In the genomic region with DNA sequence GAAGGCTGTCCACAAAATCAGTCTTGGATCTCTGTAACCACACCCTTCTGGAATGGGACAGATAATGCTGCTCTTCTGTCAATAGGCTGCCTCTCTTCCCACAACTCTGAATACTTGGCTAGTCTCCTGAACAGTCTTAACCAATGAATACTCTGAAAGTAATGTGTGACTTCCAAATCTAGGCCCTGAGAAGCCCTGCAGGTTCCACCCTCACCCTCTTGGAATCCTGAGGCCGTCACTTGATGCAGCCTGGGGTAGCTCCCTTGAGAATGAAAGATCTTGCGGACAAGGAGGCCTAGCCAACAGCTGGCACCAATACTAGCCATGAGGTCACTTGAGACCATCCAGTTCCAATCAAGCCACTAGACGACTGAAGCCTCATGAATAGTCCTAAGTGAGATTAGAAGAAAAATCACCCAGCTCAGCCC, we compare ENCODE assay signal across 17 cellular contexts.
A peak's percentile ranks its signal among the peaks of the same experiment; 100 is the strongest.
DNase-seq lines count a peak whose midpoint lies in the region; ATAC-seq and TF ChIP-seq lines count a peak whose summit lies in the region.
"Had no signal": no experiment of that assay in that cellular context is flagged by ENCODE, and none has a peak within 500 bp of the region (broad histone marks: within the 10 kb centered on the region; RNA-seq: fewer than 3 reads in every experiment).

No MANE protein-coding gene starts in this region.

- H2BK15ac ChIP-seq in H9 (ENCODE audit: low read depth, low read length) = no peak overlapping the region

- H2BK5ac ChIP-seq in H9 (ENCODE audit: insufficient read length, low read length) = no peak overlapping the region

- no peaks in the 10 kb centered on the region for H3K27me3 Mint-ChIP-seq in H9 (ENCODE audit: low read depth)
- no peaks in the 10 kb centered on the region for H3K27me3 Mint-ChIP-seq in stimulated activated memory B cell treated with anti-CD40 and anti-IgM and Interleukin-4, amounts not matched to agents 10 μg/mL and 1 μg/mL and 100 μg/mL, for 72 hours
- H3K27me3 Mint-ChIP-seq: CD4-positive, alpha-beta memory T cell had no signal

- H3K79me2 ChIP-seq in H9 (ENCODE audit: insufficient read depth, low read length) = no peaks in the 10 kb centered on the region

- H3K4me1 ChIP-seq in H9 (ENCODE audit: insufficient read depth, low read length) (no peaks in the 10 kb centered on the region), suprapubic skin (no peaks in the 10 kb centered on the region)

- in situ Hi-C loops in brain microvascular endothelial cell (cut with HindIII; ENCODE audit: low pct_ligation_motif_present, low sequenced_read_pairs) = no loop called here

- H4K91ac ChIP-seq in H9 (ENCODE audit: insufficient read length, low read depth, low read length) = no peak overlapping the region

- H3K36me3 Mint-ChIP-seq in H9 (ENCODE audit: insufficient read depth in 1 of 3, low read depth in 3 of 3) = no peaks in the 10 kb centered on the region; a peak in 4 of 7 replicates
- H3K36me3 Mint-ChIP-seq in stimulated activated memory B cell treated with anti-CD40 and anti-IgM and Interleukin-4, amounts not matched to agents 10 μg/mL and 1 μg/mL and 100 μg/mL, for 72 hours = peaks cover 18% of the 10 kb centered on the region

- H3K4me3 ChIP-seq in brain microvascular endothelial cell (ENCODE audit: low read depth, low read length) (no peak overlapping the region), suprapubic skin (no peak overlapping the region)

- no peak overlapping the region for H3K4ac ChIP-seq in H9 (ENCODE audit: low read depth, low read length)

- H3K9me3 ChIP-seq in H9 (ENCODE audit: control insufficient read depth, low read depth, low read length) (no peaks in the 10 kb centered on the region), suprapubic skin (no peaks in the 10 kb centered on the region)

- no peak overlapping the region for H3T11ph ChIP-seq in H9 (ENCODE audit: low read length)

- H4K5ac ChIP-seq in H9 (ENCODE audit: insufficient read length, low read depth, low read length) = no peak overlapping the region

- H3K23me2 ChIP-seq in H9 (ENCODE audit: insufficient read length, low read depth, low read length, poor library complexity, severe bottlenecking) = no peaks in the 10 kb centered on the region

- H3K9ac ChIP-seq in H9 (ENCODE audit: extremely low read depth, insufficient read length, low read length) = no peak overlapping the region

- no peak overlapping the region for H3K4me3 Mint-ChIP-seq in H9
- no peak overlapping the region for H3K4me3 Mint-ChIP-seq in stimulated activated memory B cell treated with anti-CD40 and anti-IgM and Interleukin-4, amounts not matched to agents 10 μg/mL and 1 μg/mL and 100 μg/mL, for 72 hours
- H3K4me3 Mint-ChIP-seq: CD4-positive, alpha-beta memory T cell; T-helper 2 cell treated with Interferon-gamma antibody and Interleukin-4, amounts not matched to agents 5 μg/mL and 100 μg/mL, for 36 hours had no signal

- H2AFZ ChIP-seq in H9 (ENCODE audit: low read length) = no peak overlapping the region

- no peak overlapping the region for H2BK120ac ChIP-seq in H9 (ENCODE audit: low read depth, low read length, poor library complexity, severe bottlenecking)

- no peak overlapping the region for H4K8ac ChIP-seq in H9 (replicated peaks; ENCODE audit: insufficient read length, low read depth, low read length)

- no peak overlapping the region for H2BK12ac ChIP-seq in H9 (ENCODE audit: insufficient read length, low read depth, low read length)

- H3K27me3 ChIP-seq in H9 (ENCODE audit: insufficient read depth, low read length) = no peaks in the 10 kb centered on the region
- H3K27me3 ChIP-seq in brain microvascular endothelial cell (replicated peaks) = no peaks in the 10 kb centered on the region
- H3K27me3 ChIP-seq in suprapubic skin = no peaks in the 10 kb centered on the region

- no peak overlapping the region for H3K56ac ChIP-seq in H9 (ENCODE audit: insufficient read length, low read depth, low read length)

- ATAC-seq in stimulated activated memory B cell treated with anti-CD40 and anti-IgM and Interleukin-4, amounts not matched to agents 10 μg/mL and 1 μg/mL and 100 μg/mL, for 72 hours = no peak
- no peak for ATAC-seq in HG02852 (IDR thresholded peaks at IDR 0.05; ENCODE audit: unreplicated experiment)

- no peak for TF ChIP-seq POLR2A in suprapubic skin (IDR thresholded peaks at IDR 0.05)

- no peak overlapping the region for H3K23ac ChIP-seq in H9 (ENCODE audit: insufficient read length, low read depth, low read length)

- no peaks in the 10 kb centered on the region for H3K9me3 Mint-ChIP-seq in H9
- H3K9me3 Mint-ChIP-seq in stimulated activated memory B cell treated with anti-CD40 and anti-IgM and Interleukin-4, amounts not matched to agents 10 μg/mL and 1 μg/mL and 100 μg/mL, for 72 hours = no peaks in the 10 kb centered on the region
- H3K9me3 Mint-ChIP-seq: CD4-positive, alpha-beta memory T cell; T-helper 2 cell treated with Interferon-gamma antibody and Interleukin-4, amounts not matched to agents 5 μg/mL and 100 μg/mL, for 36 hours had no signal

- H4K20me1 ChIP-seq in H9 (ENCODE audit: control insufficient read depth, insufficient read depth, insufficient read length) = no peaks in the 10 kb centered on the region

- H3K27ac ChIP-seq in H9 (ENCODE audit: insufficient read length, low read depth, low read length) (no peak overlapping the region), brain microvascular endothelial cell (no peak overlapping the region), suprapubic skin (no peak overlapping the region)

- no peak overlapping the region for H2BK20ac ChIP-seq in H9 (ENCODE audit: low read depth, low read length, poor library complexity, severe bottlenecking)

- DNase-seq in H9 = no peak
- DNase-seq in brain microvascular endothelial cell = peak; percentile 5
- DNase-seq in islet precursor cell = peak; percentile 84
- DNase-seq in suprapubic skin (ENCODE audit: low spot score in 2 of 2) = peak; percentile 70 to 81
- no peak for DNase-seq in NK-92 (lab: John Stamatoyannopoulos, UW; ENCODE audit: unreplicated experiment)
- no peak for DNase-seq in NCI-H524 treated with DMSO at 0.1 percent for 48 hours (lab: John Stamatoyannopoulos, UW)
- DNase-seq: activated CD4-positive, alpha-beta T cell treated with anti-CD3 and anti-CD28 coated beads, Interleukin-2, amount 50 U/mL, for 48 hours; activated effector memory CD4-positive, alpha-beta T cell treated with Interleukin-2 at 50 U/mL for 16 hours; CD4-positive, alpha-beta memory T cell; GDM1; GOT3; NCI-H226; stimulated activated CD4-positive, alpha-beta T cell treated with anti-CD3 and anti-CD28 coated beads, Interleukin-4, amount 100 ng/mL, for 24 hours; stimulated activated naive CD4-positive, alpha-beta T cell had no signal

- H3K14ac ChIP-seq in H9 (ENCODE audit: insufficient read depth, low read length) = no peak overlapping the region

- no peaks in the 10 kb centered on the region for H3K79me1 ChIP-seq in H9 (ENCODE audit: insufficient read depth, low read depth, low read length, poor library complexity, severe bottlenecking)

- no CpG with 5 or more reads among the region's 3 CpGs for WGBS in H9 (ENCODE audit: extremely low coverage, insufficient read length, low lambda C conversion rate)
- WGBS in suprapubic skin = 51% methylated on average over 3 of the region's 3 CpGs

- no peak overlapping the region for H3K18ac ChIP-seq in H9 (ENCODE audit: insufficient read length, low read depth, low read length)

- H3K4me2 ChIP-seq in H9 (ENCODE audit: insufficient read depth, insufficient read length, low read length) = no peak overlapping the region

- H3K36me3 ChIP-seq in brain microvascular endothelial cell (replicated peaks) (no peaks in the 10 kb centered on the region), suprapubic skin (peaks cover 6% of the 10 kb centered on the region)

- TF ChIP-seq CTCF in H9 (conservative IDR thresholded peaks at IDR 0.05) = no peak
- no peak for TF ChIP-seq CTCF in brain microvascular endothelial cell (IDR thresholded peaks at IDR 0.05; ENCODE audit: low read depth, low read length, missing control alignments)
- no peak for TF ChIP-seq CTCF in suprapubic skin (IDR thresholded peaks at IDR 0.05)

- TF ChIP-seq EP300 in suprapubic skin (IDR thresholded peaks at IDR 0.05) = no peak

- H2AK5ac ChIP-seq in H9 (ENCODE audit: insufficient read length, low read length) = no peak overlapping the region

- H3K4me1 Mint-ChIP-seq in H9 = no peaks in the 10 kb centered on the region; a peak in 1 of 4 replicates
- H3K4me1 Mint-ChIP-seq in stimulated activated memory B cell treated with anti-CD40 and anti-IgM and Interleukin-4, amounts not matched to agents 10 μg/mL and 1 μg/mL and 100 μg/mL, for 72 hours = no peaks in the 10 kb centered on the region
- H3K4me1 Mint-ChIP-seq: CD4-positive, alpha-beta memory T cell had no signal

- H3K27ac Mint-ChIP-seq in H9 = peak overlapping the region; percentile 41 to 65 (median 53); a peak in 4 of 7 replicates
- H3K27ac Mint-ChIP-seq in stimulated activated memory B cell treated with anti-CD40 and anti-IgM and Interleukin-4, amounts not matched to agents 10 μg/mL and 1 μg/mL and 100 μg/mL, for 72 hours = no peak overlapping the region
- H3K27ac Mint-ChIP-seq: T-helper 2 cell treated with Interferon-gamma antibody and Interleukin-4, amounts not matched to agents 5 μg/mL and 100 μg/mL, for 36 hours had no signal

Comparison
In these comparisons a context has a peak if more than half of its experiments do, and no peak if none do; other contexts are left out.
1. DNase-seq: peak in brain microvascular endothelial cell (single experiment), islet precursor cell (single experiment) and suprapubic skin (2 of 2); none in H9 (single experiment), NK-92 (single experiment) and NCI-H524 treated with DMSO at 0.1 percent for 48 hours (single experiment).